10 cellular contexts compared by ENCODE assay signal in genomic region chr3:125684199-125684598, GRCh38.
DNase-seq lines count a peak whose midpoint lies in the region; ATAC-seq and TF ChIP-seq lines count a peak whose summit lies in the region.
"Had no signal": no experiment of that assay in that cellular context is flagged by ENCODE, and none has a peak within 500 bp of the region (broad histone marks: within the 10 kb centered on the region; RNA-seq: fewer than 3 reads in every experiment).

No MANE protein-coding gene starts in this region.

- peak; percentile 44 for TF ChIP-seq CTCF in GM12872 (IDR thresholded peaks at IDR 0.05; ENCODE audit: insufficient read depth, low read depth, low read length)
- peak; percentile 46 for TF ChIP-seq CTCF in fibroblast of mammary gland (conservative IDR thresholded peaks at IDR 0.05; ENCODE audit: control insufficient read depth, insufficient read depth, low read depth, low read length)

- ATAC-seq in GM21526 (IDR thresholded peaks at IDR 0.05; ENCODE audit: low FRiP score, unreplicated experiment) (no peak), HG03045 (IDR thresholded peaks at IDR 0.05; ENCODE audit: unreplicated experiment) (no peak)
- ATAC-seq: effector memory CD8-positive, alpha-beta T cell had no signal

- DNase-seq in NCI-H69 (lab: John Stamatoyannopoulos, UW) (peak; percentile 0), fibroblast of mammary gland (ENCODE audit: low read depth) (peak; percentile 35), pons (ENCODE audit: low spot score) (peak; percentile 1), GM03348 (ENCODE audit: low spot score) (no peak)
- no peak for DNase-seq in activated CD8-positive, alpha-beta memory T cell treated with anti-CD3 and anti-CD28 coated beads, Interleukin-2, amount 50 U/mL, for 4 hours
- DNase-seq: effector memory CD8-positive, alpha-beta T cell; NK-92 treated with Interleukin-12 subunit alpha and Interleukin-12 subunit beta, amount 100 ng/mL, for 24 hours had no signal

- no peak overlapping the region for H3K4me3 ChIP-seq in fibroblast of mammary gland (ENCODE audit: control insufficient read depth, low read depth, low read length)

Comparison
In these comparisons a context has a peak if more than half of its experiments do, and no peak if none do; other contexts are left out.
1. DNase-seq: peak in NCI-H69 (single experiment), fibroblast of mammary gland (single experiment) and pons (single experiment); none in GM03348 (single experiment) and activated CD8-positive, alpha-beta memory T cell treated with anti-CD3 and anti-CD28 coated beads, Interleukin-2, amount 50 U/mL, for 4 hours (single experiment).